11 cellular contexts compared by ENCODE assay signal in genomic region chr11:86360775-86361395, GRCh38. TPM values are rescaled to one million over a fixed set of nuclear protein-coding genes. Genes with fewer than 3 reads are reported as not detected.
DNase-seq lines count a peak whose midpoint lies in the region; ATAC-seq and TF ChIP-seq lines count a peak whose summit lies in the region.
"Had no signal": no experiment of that assay in that cellular context is flagged by ENCODE, and none has a peak within 500 bp of the region (broad histone marks: within the 10 kb centered on the region; RNA-seq: fewer than 3 reads in every experiment).

No MANE protein-coding gene starts in this region.

- H3K4me3 Mint-ChIP-seq in type B pancreatic cell, result no peak overlapping the region
- H3K4me3 Mint-ChIP-seq in stimulated activated memory B cell treated with anti-CD40 and anti-IgM and Interleukin-4, amounts not matched to agents 10 μg/mL and 1 μg/mL and 100 μg/mL, for 72 hours, result no peak overlapping the region
- H3K4me3 Mint-ChIP-seq: activated T-cell treated with anti-CD3 and anti-CD28 coated beads, Interleukin-2, amount 50 U/mL, for 4 hours had no signal

- peaks cover 9% of the 10 kb centered on the region for H3K4me1 Mint-ChIP-seq in type B pancreatic cell (ENCODE audit: unreplicated experiment)
- no peaks in the 10 kb centered on the region for H3K4me1 Mint-ChIP-seq in stimulated activated memory B cell treated with anti-CD40 and anti-IgM and Interleukin-4, amounts not matched to agents 10 μg/mL and 1 μg/mL and 100 μg/mL, for 72 hours

- CTCF ChIA-PET in RWPE1 (lab: Yijun Ruan, JAX), result interaction anchor here (0.5 to 1.5 kb wide), 17 partner anchors 8 to 348 kb away, joined by 3 to 10 read pairs (median 4); no protein-coding TSS in a partner anchor

- peaks cover 0 to 11% (median 0%) of the 10 kb centered on the region in 11 donors for H3K9me3 ChIP-seq in heart right ventricle
- H3K9me3 ChIP-seq in heart left ventricle, result peaks cover 0 to 14% (median 0%) of the 10 kb centered on the region in 12 donors
- H3K9me3 ChIP-seq: gastroesophageal sphincter, thoracic aorta had no signal

- peaks cover 14% of the 10 kb centered on the region for H3K9me3 Mint-ChIP-seq in type B pancreatic cell
- peaks cover 2% of the 10 kb centered on the region for H3K9me3 Mint-ChIP-seq in stimulated activated memory B cell treated with anti-CD40 and anti-IgM and Interleukin-4, amounts not matched to agents 10 μg/mL and 1 μg/mL and 100 μg/mL, for 72 hours

- H3K27ac Mint-ChIP-seq in type B pancreatic cell, result no peak overlapping the region
- H3K27ac Mint-ChIP-seq in stimulated activated memory B cell treated with anti-CD40 and anti-IgM and Interleukin-4, amounts not matched to agents 10 μg/mL and 1 μg/mL and 100 μg/mL, for 72 hours, result no peak overlapping the region

- POLR2A ChIA-PET in RWPE1 (lab: Yijun Ruan, JAX; ENCODE audit: low non-redundant PET), result no interaction called here

- 62 to 71% methylated on average over 2 of the region's 2 CpGs for WGBS in heart right ventricle, 2 donors
- 65 to 72% (median 68%) methylated on average over 2 of the region's 2 CpGs for WGBS in heart left ventricle, 4 donors

- H3K4me3 ChIP-seq in heart right ventricle, result no peak overlapping the region
- no peak overlapping the region for H3K4me3 ChIP-seq in heart left ventricle
- no peak overlapping the region for H3K4me3 ChIP-seq in fibroblast of villous mesenchyme (ENCODE audit: low read depth, low read length)
- H3K4me3 ChIP-seq: gastroesophageal sphincter, thoracic aorta had no signal

- H3K27me3 Mint-ChIP-seq in type B pancreatic cell, result no peaks in the 10 kb centered on the region
- peaks cover 6% of the 10 kb centered on the region for H3K27me3 Mint-ChIP-seq in stimulated activated memory B cell treated with anti-CD40 and anti-IgM and Interleukin-4, amounts not matched to agents 10 μg/mL and 1 μg/mL and 100 μg/mL, for 72 hours

- H3K4me1 ChIP-seq in heart right ventricle, result no peaks in the 10 kb centered on the region
- H3K4me1 ChIP-seq in heart left ventricle, result no peaks in the 10 kb centered on the region
- H3K4me1 ChIP-seq: gastroesophageal sphincter had no signal

- no peak for DNase-seq in heart right ventricle
- no peak for DNase-seq in heart left ventricle
- DNase-seq in RWPE1 (ENCODE audit: low spot score), result peak; percentile 45
- DNase-seq in fibroblast of villous mesenchyme (ENCODE audit: low read depth), result peak; percentile 65
- no peak for DNase-seq in type B pancreatic cell (ENCODE audit: extremely low spot score, unreplicated experiment)
- DNase-seq in NCI-H2107 (lab: John Stamatoyannopoulos, UW), result no peak
- DNase-seq: activated T-cell treated with anti-CD3 and anti-CD28 coated beads, Interleukin-2, amount 50 U/mL, for 4 hours had no signal

- H3K27me3 ChIP-seq in heart right ventricle (no peaks in the 10 kb centered on the region), heart left ventricle (no peaks in the 10 kb centered on the region)
- H3K27me3 ChIP-seq: gastroesophageal sphincter had no signal

- H3K36me3 Mint-ChIP-seq in type B pancreatic cell, result no peaks in the 10 kb centered on the region
- H3K36me3 Mint-ChIP-seq in stimulated activated memory B cell treated with anti-CD40 and anti-IgM and Interleukin-4, amounts not matched to agents 10 μg/mL and 1 μg/mL and 100 μg/mL, for 72 hours, result no peaks in the 10 kb centered on the region

- H3K27ac ChIP-seq in heart right ventricle (no peak overlapping the region), heart left ventricle (no peak overlapping the region), RWPE1 (no peak overlapping the region)
- H3K27ac ChIP-seq: gastroesophageal sphincter, thoracic aorta had no signal

- intact Hi-C loops in heart right ventricle (cut with DNase I), result no loop called here
- intact Hi-C loops in heart left ventricle (cut with DNase I), result loop anchor here in 1 of 10 donors (10.0 kb wide), 1 partner anchor 454 kb away; no protein-coding TSS in a partner anchor

- TF ChIP-seq CTCF in heart right ventricle (IDR thresholded peaks at IDR 0.05) (peak in 5 of 9 donors; percentile 14 to 31 (median 23)), heart left ventricle (IDR thresholded peaks at IDR 0.05) (peak in 2 of 12 donors; percentile 27 to 30), RWPE1 (conservative IDR thresholded peaks at IDR 0.05; ENCODE audit: low read depth) (no peak), fibroblast of villous mesenchyme (IDR thresholded peaks at IDR 0.05; ENCODE audit: insufficient read depth, low read depth, low read length) (peak; percentile 61), type B pancreatic cell (conservative IDR thresholded peaks at IDR 0.05) (peak; percentile 58)

- H3K36me3 ChIP-seq in heart right ventricle (no peaks in the 10 kb centered on the region), heart left ventricle (no peaks in the 10 kb centered on the region)
- H3K36me3 ChIP-seq: gastroesophageal sphincter, thoracic aorta had no signal

- ATAC-seq in heart right ventricle (no peak), heart left ventricle (no peak), GM19324 (IDR thresholded peaks at IDR 0.05; ENCODE audit: low FRiP score, unreplicated experiment) (no peak)
- no peak for ATAC-seq in stimulated activated memory B cell treated with anti-CD40 and anti-IgM and Interleukin-4, amounts not matched to agents 10 μg/mL and 1 μg/mL and 100 μg/mL, for 72 hours
- ATAC-seq: activated T-cell treated with anti-CD3 and anti-CD28 coated beads, Interleukin-2, amount 50 U/mL, for 4 hours; gastroesophageal sphincter had no signal

- TF ChIP-seq POLR2A in heart left ventricle (IDR thresholded peaks at IDR 0.05), result no peak

RNA-seq across cellular contexts. Expression of gene CCDC81, which starts 13.8 kb away (rescaled TPM):
- total RNA-seq in heart right ventricle, result under 1 TPM; 0.14 to 0.81 (median 0.36) TPM
- polyA plus RNA-seq in heart right ventricle, result under 1 TPM; 0.26 to 0.59 TPM
- 1 to 10 TPM in 1 of 9 donors, under 1 TPM in 7, not detected in 1; 0.26 to 1.2 (median 0.36) TPM for total RNA-seq in heart left ventricle
- polyA plus RNA-seq in heart left ventricle, result under 1 TPM; 0.17 to 0.27 TPM
- total RNA-seq in fibroblast of villous mesenchyme, result 19.3 and 26.8 TPM in 2 replicates
- total RNA-seq in type B pancreatic cell (ENCODE audit: low replicate concordance), result 0.79 and 3.2 TPM in 2 replicates

RNA-seq across cellular contexts. Expression of gene HIKESHI, which starts 58.8 kb away (rescaled TPM):
- 10 to 100 TPM; 42.5 to 54.6 (median 47.1) TPM for total RNA-seq in heart right ventricle
- 10 to 100 TPM; 44.0 to 78.7 TPM for polyA plus RNA-seq in heart right ventricle
- total RNA-seq in heart left ventricle, result 10 to 100 TPM; 30.9 to 56.4 (median 46.6) TPM
- polyA plus RNA-seq in heart left ventricle, result 10 to 100 TPM; 48.1 to 79.1 TPM
- total RNA-seq in fibroblast of villous mesenchyme, result 74.4 and 101 TPM in 2 replicates
- 29.9 and 40.4 TPM in 2 replicates for total RNA-seq in type B pancreatic cell (ENCODE audit: low replicate concordance)

Comparison
In these comparisons a context has a peak if more than half of its experiments do, and no peak if none do; other contexts are left out.
1. DNase-seq: peak in RWPE1 (single experiment) and fibroblast of villous mesenchyme (single experiment); none in heart right ventricle (0 of 2), heart left ventricle (0 of 5), type B pancreatic cell (single experiment) and NCI-H2107 (single experiment).